In the genomic region with DNA sequence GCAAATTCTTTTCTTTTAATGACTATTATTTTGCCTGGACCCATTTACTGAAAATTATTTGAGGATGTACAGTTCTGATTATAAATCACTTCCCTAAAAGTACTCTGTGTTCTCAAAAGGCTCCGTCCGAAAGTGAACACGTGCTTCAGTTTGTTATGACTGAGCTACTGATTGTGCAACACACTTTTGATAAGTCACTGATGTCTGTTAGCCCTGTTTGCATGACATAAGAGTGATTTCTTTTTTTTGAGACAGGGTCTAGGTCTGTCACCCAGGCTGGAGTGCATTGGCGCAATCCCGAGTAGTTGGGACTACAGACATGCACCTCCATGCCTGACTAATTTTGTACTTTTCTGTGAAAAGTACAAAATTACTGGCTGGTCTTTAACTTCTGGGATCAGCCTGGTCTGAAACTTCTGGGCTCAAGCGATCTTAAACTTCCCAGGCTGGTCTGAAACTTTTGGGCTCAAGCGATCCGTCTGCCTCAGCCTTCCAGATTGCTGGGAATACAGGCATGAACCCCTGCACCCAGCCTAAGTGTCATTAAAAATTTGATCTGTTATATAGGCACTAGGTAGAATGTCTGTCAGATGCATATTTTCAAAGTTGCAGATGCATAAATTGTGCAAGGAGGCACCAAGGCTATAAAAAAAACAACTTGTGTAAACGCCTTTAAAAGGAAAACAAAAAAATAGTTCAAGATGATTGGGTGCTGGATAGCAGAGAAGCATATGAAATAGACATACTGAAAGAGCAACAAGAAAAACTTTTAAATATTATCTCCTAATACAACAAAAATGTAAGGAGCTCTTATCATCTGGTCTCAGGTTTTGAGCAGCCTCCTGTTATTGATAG, we compare ENCODE assay signal across 9 cellular contexts.
DNase-seq lines count a peak whose midpoint lies in the region; FAIRE-seq and TF ChIP-seq lines count a peak whose summit lies in the region.
"Had no signal": no experiment of that assay in that cellular context is flagged by ENCODE, and none has a peak within 500 bp of the region (broad histone marks: within the 10 kb centered on the region; RNA-seq: fewer than 3 reads in every experiment).

No MANE protein-coding gene starts in this region.

- TF ChIP-seq EP300 in ovary (IDR thresholded peaks at IDR 0.05), result peak; percentile 86

- H3K9me3 ChIP-seq in ovary (no peaks in the 10 kb centered on the region), HAP-1 (no peaks in the 10 kb centered on the region)

- H3K27me3 ChIP-seq in ovary (no peaks in the 10 kb centered on the region), HAP-1 (ENCODE audit: low read depth) (no peaks in the 10 kb centered on the region)

- DNase-seq in AG10803 (ENCODE audit: low read depth) (peak; percentile 58), NCI-H460 (ENCODE audit: extremely low read depth, low read depth) (peak; percentile 8), fibroblast of pulmonary artery (ENCODE audit: low read depth) (peak; percentile 83), ovary (peak in 2 of 5 donors; percentile 40 to 72), GM20000 (ENCODE audit: low spot score) (no peak), HAP-1 (ENCODE audit: low spot score in 2 of 2) (no peak), HTR-8/SVneo (ENCODE audit: insufficient read length, low spot score) (no peak)
- no peak for DNase-seq in activated CD4-positive, CD25-positive, alpha-beta regulatory T cell treated with anti-CD3 and anti-CD28 coated beads, Interleukin-2, amount 50 U/mL, for 72 hours
- DNase-seq: NCI-H2029 treated with DMSO at 0.1 percent for 48 hours had no signal

- peak overlapping the region; percentile 15; the same call in 1 of the 2 replicates for H3K4me3 ChIP-seq in AG10803 (ENCODE audit: low read length)
- H3K4me3 ChIP-seq in fibroblast of pulmonary artery (replicated peaks; ENCODE audit: low read depth, low read length), result no peak overlapping the region
- no peak overlapping the region for H3K4me3 ChIP-seq in ovary
- no peak overlapping the region for H3K4me3 ChIP-seq in HAP-1

- no peak for TF ChIP-seq CTCF in AG10803 (conservative IDR thresholded peaks at IDR 0.05; ENCODE audit: low read length)
- no peak for TF ChIP-seq CTCF in fibroblast of pulmonary artery (IDR thresholded peaks at IDR 0.05; ENCODE audit: low read length, missing control alignments)
- TF ChIP-seq CTCF in ovary (IDR thresholded peaks at IDR 0.05), result no peak
- TF ChIP-seq CTCF in GM20000 (IDR thresholded peaks at IDR 0.05; ENCODE audit: extremely low read depth, missing control alignments), result no peak

- in situ Hi-C loops in HAP-1 (cut with MboI; ENCODE audit: low sequenced_read_pairs), result no loop called here

- H3K27ac ChIP-seq in ovary, result no peak overlapping the region

- H3K4me1 ChIP-seq in ovary (ENCODE audit: insufficient read depth), result no peaks in the 10 kb centered on the region
- peaks cover 8% of the 10 kb centered on the region for H3K4me1 ChIP-seq in HAP-1

- FAIRE-seq in HTR-8/SVneo (lab: Jason Lieb, UNC), result no peak

- no peak for TF ChIP-seq POLR2A in ovary (IDR thresholded peaks at IDR 0.05)

- intact Hi-C loops in ovary (cut with DNase I), result no loop called here

- WGBS in ovary, 3 donors, result 12 to 15% (median 15%) methylated on average over 9 of the region's 9 CpGs

- H3K36me3 ChIP-seq in ovary (no peaks in the 10 kb centered on the region), HAP-1 (replicated peaks) (no peaks in the 10 kb centered on the region)

Comparison
In these comparisons a context has a peak if more than half of its experiments do, and no peak if none do; other contexts are left out.
1. DNase-seq: peak in AG10803 (single experiment), NCI-H460 (single experiment) and fibroblast of pulmonary artery (single experiment); none in GM20000 (single experiment), activated CD4-positive, CD25-positive, alpha-beta regulatory T cell treated with anti-CD3 and anti-CD28 coated beads, Interleukin-2, amount 50 U/mL, for 72 hours (single experiment), HAP-1 (0 of 2) and HTR-8/SVneo (single experiment).